Comparison of ENCODE assay signal across 8 cellular contexts in the genomic region with DNA sequence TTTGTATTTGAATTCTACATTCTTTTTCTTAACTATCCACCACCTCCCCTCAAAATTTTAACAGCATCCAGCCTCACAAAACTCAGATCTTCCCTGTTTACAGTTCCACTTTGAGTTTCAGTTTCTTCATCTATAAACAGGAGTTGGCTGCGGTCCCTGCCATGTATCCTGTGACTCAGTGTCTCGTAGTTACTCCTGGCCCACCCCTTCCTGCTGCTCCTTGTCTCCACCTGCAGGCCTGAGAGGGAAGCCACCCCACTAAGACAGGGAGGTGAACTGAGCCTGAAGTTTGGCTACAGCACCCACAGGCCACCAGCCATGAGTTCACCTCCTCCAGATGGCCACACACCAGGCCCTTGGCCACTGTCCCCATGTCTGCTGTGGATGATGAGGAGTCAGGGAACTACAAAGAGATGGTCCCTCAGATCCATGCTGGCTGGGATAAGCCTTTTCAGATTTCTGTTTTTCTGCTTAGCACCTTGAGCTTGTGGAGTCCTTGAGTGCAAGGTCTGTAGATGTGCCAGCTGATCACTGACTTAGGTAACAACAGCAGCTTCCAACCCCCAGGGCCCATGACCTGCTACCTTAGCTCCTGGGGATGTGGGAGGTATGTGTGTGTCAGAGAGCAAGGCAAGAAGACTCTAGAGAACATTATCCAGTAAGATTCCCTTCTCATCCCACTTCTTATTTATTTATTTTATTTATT. TPM values are rescaled to one million over a fixed set of nuclear protein-coding genes. Genes with fewer than 3 reads are reported as not detected.
DNase-seq lines count a peak whose midpoint lies in the region; TF ChIP-seq lines count a peak whose summit lies in the region.

No MANE protein-coding gene starts in this region.

- no peak overlapping the region for H3K9ac ChIP-seq in fibroblast of lung (ENCODE audit: insufficient read depth, low read length)

- H3K4me1 ChIP-seq in fibroblast of lung (ENCODE audit: control insufficient read depth, extremely low read depth, insufficient read depth, low read length): no peaks in the 10 kb centered on the region

- TF ChIP-seq EP300 in Ishikawa (IDR thresholded peaks at IDR 0.05; ENCODE audit: borderline replicate concordance): no peak

- H3K79me2 ChIP-seq in fibroblast of lung (ENCODE audit: control insufficient read depth, insufficient read depth, low read length): no peaks in the 10 kb centered on the region

- DNase-seq in DMS53 (lab: John Stamatoyannopoulos, UW) (peak; percentile 36), DMS53 treated with DMSO at 0.1 percent for 48 hours (lab: John Stamatoyannopoulos, UW; ENCODE audit: unreplicated experiment) (no peak), fibroblast of lung (ENCODE audit: low read depth in 2 of 2) (peak in 1 of 2 donors; percentile 23), NCI-H774 (lab: John Stamatoyannopoulos, UW) (no peak), NCI-H1694 treated with DMSO at 0.1 percent for 48 hours (lab: John Stamatoyannopoulos, UW) (no peak)
- peak; percentile 50 for DNase-seq in activated CD4-positive, CD25-positive, alpha-beta regulatory T cell treated with anti-CD3 and anti-CD28 coated beads, Interleukin-2, amount 50 U/mL, for 72 hours
- DNase-seq in stimulated activated CD4-positive, alpha-beta T cell treated with anti-CD3 and anti-CD28 coated beads, Interleukin-15, amount 100 ng/mL, for 24 hours: peak; percentile 73

- H3K27me3 ChIP-seq in fibroblast of lung (ENCODE audit: control insufficient read depth, insufficient read depth, low read length): peaks cover 2% of the 10 kb centered on the region

- H4K20me1 ChIP-seq in fibroblast of lung (ENCODE audit: control insufficient read depth, extremely low read depth, insufficient read depth, low read length): no peaks in the 10 kb centered on the region

- TF ChIP-seq CTCF in fibroblast of lung (conservative IDR thresholded peaks at IDR 0.05 in 1 of 2, IDR thresholded peaks at IDR 0.05 in 1 of 2; ENCODE audit: low read depth in 1 of 2, low read length in 2 of 2): peak; percentile 29 to 35

- H3K27ac ChIP-seq in fibroblast of lung (ENCODE audit: insufficient read depth, low read length): no peak overlapping the region

- no peaks in the 10 kb centered on the region for H3K36me3 ChIP-seq in fibroblast of lung (ENCODE audit: control insufficient read depth, insufficient read depth, low read length)

- no peak overlapping the region for H2AFZ ChIP-seq in fibroblast of lung (ENCODE audit: low read length)

- no peak overlapping the region for H3K4me2 ChIP-seq in fibroblast of lung (ENCODE audit: extremely low read depth, insufficient read depth, low read length)

- no peak overlapping the region for H3K4me3 ChIP-seq in fibroblast of lung (replicated peaks in 1 of 4; ENCODE audit: control extremely low read depth in 1 of 4, insufficient read depth in 1 of 4, low read depth in 3 of 4, low read length in 4 of 4)

- no peaks in the 10 kb centered on the region for H3K9me3 ChIP-seq in fibroblast of lung (ENCODE audit: control insufficient read depth, insufficient read depth, low read depth, low read length)

- peak; percentile 52; the same call in 1 of the 2 replicates for TF ChIP-seq RAD21 in Ishikawa (IDR thresholded peaks at IDR 0.05; ENCODE audit: low read depth)

TF ChIP-seq in Ishikawa, 13 proteins besides CTCF, POLR2A, EP300 and RAD21:
- TF ChIP-seq MAX (IDR thresholded peaks at IDR 0.05): no peak
- TF ChIP-seq FOXM1 (IDR thresholded peaks at IDR 0.05; ENCODE audit: borderline replicate concordance, low read depth): no peak
- no peak for TF ChIP-seq CREB1 (IDR thresholded peaks at IDR 0.05; ENCODE audit: low read depth)
- no peak for TF ChIP-seq NFIC (IDR thresholded peaks at IDR 0.05)
- no peak for TF ChIP-seq EGR1 (IDR thresholded peaks at IDR 0.05)
- TF ChIP-seq USF1 (IDR thresholded peaks at IDR 0.05): no peak
- no peak for TF ChIP-seq ZBTB7A (IDR thresholded peaks at IDR 0.05; ENCODE audit: low read depth)
- TF ChIP-seq TAF1 (IDR thresholded peaks at IDR 0.05; ENCODE audit: low read depth): no peak
- no peak for TF ChIP-seq YY1 (IDR thresholded peaks at IDR 0.05; ENCODE audit: low read depth)
- TF ChIP-seq TCF12 (IDR thresholded peaks at IDR 0.05; ENCODE audit: low read depth): no peak
- TF ChIP-seq TEAD4 (IDR thresholded peaks at IDR 0.05): no peak
- TF ChIP-seq CEBPB (IDR thresholded peaks at IDR 0.05): no peak
- no peak for TF ChIP-seq REST (IDR thresholded peaks at IDR 0.05; ENCODE audit: low read depth)
TF ChIP-seq in Ishikawa: peak in this region for 0.

RNA-seq across cellular contexts. Expression of gene CD86, which starts 37.5 kb away (rescaled TPM):
- total RNA-seq in fibroblast of lung: not detected in 2 replicates
- not detected in 2 replicates for polyA plus RNA-seq in fibroblast of lung
- not detected in 2 replicates for polyA plus RNA-seq in fibroblast of lung (2012)
- polyA minus RNA-seq in fibroblast of lung (ENCODE audit: low replicate concordance): not detected in 2 replicates

Comparison
In these comparisons a context has a peak if more than half of its experiments do, and no peak if none do; other contexts are left out.
1. DNase-seq: peak in DMS53 (single experiment), activated CD4-positive, CD25-positive, alpha-beta regulatory T cell treated with anti-CD3 and anti-CD28 coated beads, Interleukin-2, amount 50 U/mL, for 72 hours (single experiment) and stimulated activated CD4-positive, alpha-beta T cell treated with anti-CD3 and anti-CD28 coated beads, Interleukin-15, amount 100 ng/mL, for 24 hours (single experiment); none in DMS53 treated with DMSO at 0.1 percent for 48 hours (single experiment), NCI-H774 (single experiment) and NCI-H1694 treated with DMSO at 0.1 percent for 48 hours (single experiment).